ENCODE assay signal across 11 cellular contexts in the genomic region with DNA sequence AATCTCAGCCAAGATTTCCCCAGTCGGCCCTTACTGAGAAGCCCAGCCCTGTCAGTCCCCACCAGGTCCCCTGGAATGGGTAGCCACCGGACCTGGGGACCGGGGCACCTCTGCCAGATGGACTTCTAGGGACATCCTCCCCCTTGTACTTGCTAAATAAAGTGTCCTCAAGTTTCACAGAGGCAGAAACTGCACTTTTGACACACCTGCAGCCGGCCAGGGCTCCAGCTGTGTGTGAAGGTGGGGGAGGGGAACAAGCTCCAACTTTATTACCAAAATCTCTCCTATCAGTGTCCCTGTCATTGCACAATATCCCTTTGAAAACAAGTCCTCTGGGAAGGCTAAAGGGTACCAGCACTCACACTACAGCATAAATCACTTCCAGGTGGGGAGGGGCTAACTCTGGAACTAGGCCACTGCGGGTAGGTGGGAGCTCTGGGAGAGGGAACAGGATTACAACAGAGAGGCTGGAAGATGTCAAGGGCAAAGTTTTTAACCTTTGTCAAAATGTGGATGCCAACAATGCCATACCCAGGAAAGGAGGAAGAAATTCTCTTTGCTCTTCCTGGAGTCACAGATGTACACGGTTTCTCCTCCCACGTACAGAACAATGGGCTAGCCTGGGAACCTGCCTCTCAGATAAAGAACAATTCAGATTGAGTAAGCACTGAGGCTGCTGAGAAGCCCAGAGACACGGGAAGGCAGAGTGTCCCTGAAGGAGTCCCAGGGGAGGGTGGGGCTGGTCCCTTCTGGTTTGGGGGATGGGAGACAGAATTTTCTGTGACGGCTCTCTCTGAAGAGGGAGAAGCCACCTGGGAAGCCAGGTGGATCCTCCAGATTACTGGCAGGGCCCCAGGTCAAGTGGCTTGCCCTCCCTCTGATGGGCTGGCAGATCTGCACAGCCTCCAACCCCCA. TPM values are rescaled to one million over a fixed set of nuclear protein-coding genes. Genes with fewer than 3 reads are reported as not detected.
A peak's percentile ranks its signal among the peaks of the same experiment; 100 is the strongest.
DNase-seq lines count a peak whose midpoint lies in the region; ATAC-seq and TF ChIP-seq lines count a peak whose summit lies in the region.
"Had no signal": no experiment of that assay in that cellular context is flagged by ENCODE, and none has a peak within 500 bp of the region (broad histone marks: within the 10 kb centered on the region; RNA-seq: fewer than 3 reads in every experiment).

No MANE protein-coding gene starts in this region.

- H3K27ac Mint-ChIP-seq in type B pancreatic cell = peak overlapping the region; percentile 95
- H3K27ac Mint-ChIP-seq: activated B cell treated with CpG ODN at 0.5 μM for 24 hours; activated naive CD8-positive, alpha-beta T cell treated with anti-CD3 and anti-CD28 coated beads for 36 hours had no signal

- H3K4me3 ChIP-seq in fibroblast of pulmonary artery (replicated peaks; ENCODE audit: low read depth, low read length) = no peak overlapping the region

- H3K4me1 Mint-ChIP-seq in type B pancreatic cell (ENCODE audit: unreplicated experiment) = peaks cover 42% of the 10 kb centered on the region
- H3K4me1 Mint-ChIP-seq: activated B cell treated with CpG ODN at 0.5 μM for 24 hours; activated naive CD8-positive, alpha-beta T cell treated with anti-CD3 and anti-CD28 coated beads for 36 hours had no signal

- DNase-seq in NCI-H1694 treated with DMSO at 0.1 percent for 48 hours (lab: John Stamatoyannopoulos, UW) (peak; percentile 29), NCI-H1694 (lab: John Stamatoyannopoulos, UW) (no peak), NCI-H2196 (lab: John Stamatoyannopoulos, UW; ENCODE audit: unreplicated experiment) (peak; percentile 62), fibroblast of pulmonary artery (ENCODE audit: low read depth) (peak; percentile 56), type B pancreatic cell (ENCODE audit: extremely low spot score, unreplicated experiment) (no peak), AG08396 (ENCODE audit: low spot score) (no peak), COR-L47 (lab: John Stamatoyannopoulos, UW) (no peak)
- DNase-seq: activated B cell treated with CpG ODN at 0.5 μM for 24 hours; activated naive CD8-positive, alpha-beta T cell treated with anti-CD3 and anti-CD28 coated beads for 36 hours; NCI-H226 had no signal

- peak overlapping the region; percentile 60 for H3K4me3 Mint-ChIP-seq in type B pancreatic cell
- H3K4me3 Mint-ChIP-seq: activated B cell treated with CpG ODN at 0.5 μM for 24 hours; activated naive CD8-positive, alpha-beta T cell treated with anti-CD3 and anti-CD28 coated beads for 36 hours had no signal

- no peak for ATAC-seq in GM19351 (IDR thresholded peaks at IDR 0.05; ENCODE audit: unreplicated experiment)

- no peaks in the 10 kb centered on the region for H3K9me3 Mint-ChIP-seq in type B pancreatic cell
- H3K9me3 Mint-ChIP-seq: activated B cell treated with CpG ODN at 0.5 μM for 24 hours; activated naive CD8-positive, alpha-beta T cell treated with anti-CD3 and anti-CD28 coated beads for 36 hours had no signal

- peaks cover 9% of the 10 kb centered on the region for H3K36me3 Mint-ChIP-seq in type B pancreatic cell
- H3K36me3 Mint-ChIP-seq: activated naive CD8-positive, alpha-beta T cell treated with anti-CD3 and anti-CD28 coated beads for 36 hours had no signal

- no peaks in the 10 kb centered on the region for H3K27me3 Mint-ChIP-seq in type B pancreatic cell

- TF ChIP-seq CTCF in fibroblast of pulmonary artery (IDR thresholded peaks at IDR 0.05; ENCODE audit: low read length, missing control alignments) (no peak), type B pancreatic cell (conservative IDR thresholded peaks at IDR 0.05) (no peak)

RNA-seq across cellular contexts. Expression of a gene that starts 11.0 kb away (rescaled TPM):
- total RNA-seq in type B pancreatic cell (ENCODE audit: low replicate concordance) = 164 and 375 TPM in 2 replicates
- total RNA-seq: activated B cell treated with CpG ODN at 0.5 μM for 24 hours had no signal

Comparison
In these comparisons a context has a peak if more than half of its experiments do, and no peak if none do; other contexts are left out.
1. DNase-seq: peak in NCI-H1694 treated with DMSO at 0.1 percent for 48 hours (single experiment), NCI-H2196 (single experiment) and fibroblast of pulmonary artery (single experiment); none in NCI-H1694 (single experiment), type B pancreatic cell (single experiment), AG08396 (single experiment) and COR-L47 (single experiment).